In genomic region chr10:102645388-102645740, GRCh38 we compare ENCODE assay signal across 8 cellular contexts. TPM values are rescaled to one million over a fixed set of nuclear protein-coding genes. Genes with fewer than 3 reads are reported as not detected.
DNase-seq lines count a peak whose midpoint lies in the region; ATAC-seq and TF ChIP-seq lines count a peak whose summit lies in the region.

No MANE protein-coding gene starts in this region.

- no peaks in the 10 kb centered on the region for H3K27me3 ChIP-seq in colonic mucosa
- no peaks in the 10 kb centered on the region for H3K27me3 ChIP-seq in left lung

- H3K4me1 ChIP-seq in colonic mucosa (peaks cover 23% of the 10 kb centered on the region), left lung (peaks cover 37 to 44% of the 10 kb centered on the region in 2 donors)

- intact Hi-C loops in colonic mucosa (cut with DNase I) (no loop called here), left lung (cut with DNase I) (no loop called here)

- ATAC-seq in left lung (peak; percentile 9), HG03139 (IDR thresholded peaks at IDR 0.05; ENCODE audit: unreplicated experiment) (no peak)
- no peak for ATAC-seq in stimulated activated naive CD8-positive, alpha-beta T cell treated with anti-CD3 and anti-CD28 coated beads, Interleukin-15, Interleukin-2, amounts not matched to agents 100 U/mL and 50 U/mL, for 24 hours

- H3K9ac ChIP-seq in colonic mucosa (ENCODE audit: low read depth in 2 of 2, low read length in 2 of 2), result peak overlapping the region; percentile 71 to 100

- H3K27ac ChIP-seq in colonic mucosa, result peak overlapping the region; percentile 99
- H3K27ac ChIP-seq in left lung, result peak overlapping the region; percentile 98 to 99

- DNase-seq in DMS153 treated with DMSO at 0.1 percent for 48 hours (lab: John Stamatoyannopoulos, UW; ENCODE audit: unreplicated experiment), result peak; percentile 61
- peak; percentile 84 for DNase-seq in LHCN-M2 (ENCODE audit: low read depth)
- DNase-seq in T-helper 9 cell, result peak; percentile 35
- peak; percentile 79 for DNase-seq in colonic mucosa
- peak; percentile 81 to 88 for DNase-seq in left lung
- peak; percentile 48 for DNase-seq in stimulated activated naive CD8-positive, alpha-beta T cell treated with anti-CD3 and anti-CD28 coated beads, Interleukin-15, Interleukin-2, amounts not matched to agents 100 U/mL and 50 U/mL, for 24 hours
- DNase-seq in NK-92 treated with Interleukin-12 subunit alpha and Interleukin-12 subunit beta, amount 100 ng/mL, for 24 hours (lab: John Stamatoyannopoulos, UW), result no peak

- H3K9me3 ChIP-seq in colonic mucosa, result no peaks in the 10 kb centered on the region
- H3K9me3 ChIP-seq in left lung, result no peaks in the 10 kb centered on the region

- TF ChIP-seq CTCF in colonic mucosa (IDR thresholded peaks at IDR 0.05) (no peak), left lung (IDR thresholded peaks at IDR 0.05) (no peak)

- H3K4me3 ChIP-seq in colonic mucosa (peak overlapping the region; percentile 86), left lung (peak overlapping the region; percentile 76 to 85)

- H3K36me3 ChIP-seq in colonic mucosa, result no peaks in the 10 kb centered on the region
- no peaks in the 10 kb centered on the region for H3K36me3 ChIP-seq in left lung

RNA-seq across cellular contexts. Expression of gene TRIM8, which starts 1.1 kb away (rescaled TPM):
- total RNA-seq in LHCN-M2 (2014; rRNA removed) (135 and 136 TPM in 2 replicates), colonic mucosa (10 to 100 TPM; 64.9 to 79.6 TPM), left lung (100 to 1,000 TPM; 123 to 180 TPM)
- polyA plus RNA-seq in LHCN-M2 (2012), result 155 TPM
